Comparison of ENCODE assay signal across 20 cellular contexts in genomic region chr1:3944621-3944914, GRCh38. TPM values are rescaled to one million over a fixed set of nuclear protein-coding genes. Genes with fewer than 3 reads are reported as not detected.
DNase-seq lines count a peak whose midpoint lies in the region; TF ChIP-seq lines count a peak whose summit lies in the region.
"Had no signal": no experiment of that assay in that cellular context is flagged by ENCODE, and none has a peak within 500 bp of the region (broad histone marks: within the 10 kb centered on the region; RNA-seq: fewer than 3 reads in every experiment).

No MANE protein-coding gene starts in this region.

- H3K9me3 ChIP-seq in WERI-Rb-1 (ENCODE audit: severe bottlenecking) (peaks cover 9% of the 10 kb centered on the region), neuronal stem cell (replicated peaks in 1 of 2; ENCODE audit: control insufficient read depth in 2 of 2, insufficient read depth in 1 of 2, low read depth in 1 of 2, low read length in 2 of 2) (peaks cover 0 to 3% of the 10 kb centered on the region in 2 donors)
- H3K9me3 ChIP-seq: BE2C, SJSA1 had no signal

- H3K27me3 ChIP-seq in WERI-Rb-1 (ENCODE audit: insufficient read depth, low read depth, severe bottlenecking) (no peaks in the 10 kb centered on the region), neuronal stem cell (ENCODE audit: control insufficient read depth in 3 of 3, insufficient read depth in 3 of 3, low read depth in 1 of 3, low read length in 3 of 3) (peaks cover 0 to 27% (median 0%) of the 10 kb centered on the region in 3 experiments)
- H3K27me3 ChIP-seq: BE2C, SJSA1 had no signal

- peak overlapping the region; percentile 14 for H2BK120ac ChIP-seq in neuronal stem cell (ENCODE audit: low read depth, low read length)

- H3K9ac ChIP-seq in neuronal stem cell (ENCODE audit: low read depth, low read length, poor library complexity) = no peak overlapping the region
- H3K9ac ChIP-seq: KMS-11 had no signal

- H3K27ac ChIP-seq in WERI-Rb-1 = peak overlapping the region; percentile 60
- H3K27ac ChIP-seq in neuronal stem cell (replicated peaks; ENCODE audit: low read length) = no peak overlapping the region
- H3K27ac ChIP-seq: 22Rv1, KMS-11, PC-9, SJSA1 had no signal

- peak overlapping the region; percentile 44 for H2AFZ ChIP-seq in neuronal stem cell (ENCODE audit: low read length)
- H2AFZ ChIP-seq: PC-9 had no signal

- H2BK15ac ChIP-seq in neuronal stem cell (ENCODE audit: low read length) = no peak overlapping the region

- H4K91ac ChIP-seq in neuronal stem cell (ENCODE audit: low read depth, low read length, poor library complexity) = no peak overlapping the region

- no CpG with 5 or more reads among the region's 9 CpGs for WGBS in neuronal stem cell (ENCODE audit: extremely low coverage in 2 of 2, insufficient read length in 2 of 2, insufficient replicate concordance in 1 of 2), 2 donors

- H4K8ac ChIP-seq in neuronal stem cell (ENCODE audit: low read depth, low read length) = no peak overlapping the region

- H3K36me3 ChIP-seq in WERI-Rb-1 (no peaks in the 10 kb centered on the region), neuronal stem cell (replicated peaks in 1 of 2; ENCODE audit: control insufficient read depth in 2 of 2, insufficient read depth in 2 of 2, low read length in 2 of 2) (no peaks in the 10 kb centered on the region)
- H3K36me3 ChIP-seq: BE2C, SJSA1 had no signal

- H3K4me2 ChIP-seq in neuronal stem cell (ENCODE audit: insufficient read depth, low read length, poor library complexity, severe bottlenecking) = no peak overlapping the region
- H3K4me2 ChIP-seq: KMS-11, PC-9 had no signal

- H3K23ac ChIP-seq in neuronal stem cell (ENCODE audit: low read depth, low read length, poor library complexity) = peak overlapping the region; percentile 52

- DNase-seq in DMS 273 (lab: John Stamatoyannopoulos, UW; ENCODE audit: unreplicated experiment) (peak; percentile 70), DMS 273 treated with DMSO at 0.1 percent for 48 hours (lab: John Stamatoyannopoulos, UW) (no peak), NCI-H524 (lab: John Stamatoyannopoulos, UW) (peak; percentile 17 to 50), NCI-H524 treated with DMSO at 0.1 percent for 48 hours (lab: John Stamatoyannopoulos, UW) (no peak), WERI-Rb-1 (no peak), neuronal stem cell (ENCODE audit: low spot score) (no peak), retina (no peak)
- DNase-seq: BE2C; Calu3; CD8-positive, alpha-beta memory T cell; GF-D8; HCEC 1CT; MM.1S; NCI-H2081 treated with DMSO at 0.1 percent for 48 hours; NCI-H82; NK-92 treated with Interleukin-12 subunit alpha and Interleukin-12 subunit beta, amount 100 ng/mL, for 24 hours; PC-9 had no signal

- peak overlapping the region; percentile 65 for H3K18ac ChIP-seq in neuronal stem cell (ENCODE audit: low read length)

- peak overlapping the region; percentile 87 for H2BK12ac ChIP-seq in neuronal stem cell (ENCODE audit: low read length)

- no peak overlapping the region for H2BK5ac ChIP-seq in neuronal stem cell (ENCODE audit: low read length)

- no peaks in the 10 kb centered on the region for H3K79me1 ChIP-seq in neuronal stem cell (ENCODE audit: low read depth, low read length)

- no peak overlapping the region for H3K14ac ChIP-seq in neuronal stem cell (ENCODE audit: low read length)

- H2AK5ac ChIP-seq in neuronal stem cell (ENCODE audit: low read depth, low read length) = peak overlapping the region; percentile 91

- TF ChIP-seq CTCF in WERI-Rb-1 (IDR thresholded peaks at IDR 0.05; ENCODE audit: low read depth, low read length) = no peak

- peak overlapping the region; percentile 13 for H3K4ac ChIP-seq in neuronal stem cell (ENCODE audit: low read length)

- H3K4me3 ChIP-seq in WERI-Rb-1 (ENCODE audit: low read depth, low read length) (no peak overlapping the region), neuronal stem cell (ENCODE audit: low read length in 2 of 2) (no peak overlapping the region)
- H3K4me3 ChIP-seq: PC-9, SJSA1 had no signal

- H3K4me1 ChIP-seq in neuronal stem cell (ENCODE audit: control insufficient read depth in 2 of 2, insufficient read depth in 1 of 2, low read depth in 1 of 2, low read length in 2 of 2) = peaks cover 0 to 10% of the 10 kb centered on the region in 2 donors
- H3K4me1 ChIP-seq: BE2C, SJSA1 had no signal

RNA-seq across cellular contexts. Expression of gene C1orf174, which starts 44.5 kb away (rescaled TPM):
- 30.3 TPM for polyA plus RNA-seq in neuronal stem cell (2013, experiment 1 of 2)
- 30.5 TPM for polyA plus RNA-seq in neuronal stem cell (2013, experiment 2 of 2)

Comparison
In these comparisons a context has a peak if more than half of its experiments do, and no peak if none do; other contexts are left out.
1. DNase-seq: peak in DMS 273 (single experiment) and NCI-H524 (2 of 2); none in DMS 273 treated with DMSO at 0.1 percent for 48 hours (single experiment), NCI-H524 treated with DMSO at 0.1 percent for 48 hours (single experiment), WERI-Rb-1 (single experiment), neuronal stem cell (single experiment) and retina (single experiment).